In genomic region chr1:3904006-3904842, GRCh38 we compare ENCODE assay signal across 17 cellular contexts. TPM values are rescaled to one million over a fixed set of nuclear protein-coding genes. Genes with fewer than 3 reads are reported as not detected.
DNase-seq lines count a peak whose midpoint lies in the region; ATAC-seq and TF ChIP-seq lines count a peak whose summit lies in the region.
"Had no signal": no experiment of that assay in that cellular context is flagged by ENCODE, and none has a peak within 500 bp of the region (broad histone marks: within the 10 kb centered on the region; RNA-seq: fewer than 3 reads in every experiment).

No MANE protein-coding gene starts in this region.

- H3K4me2 ChIP-seq in BLaER1 (peak overlapping the region; percentile 97), GM23248 (ENCODE audit: unreplicated experiment) (no peak overlapping the region)

- H3K4me3 ChIP-seq in BLaER1 (peak overlapping the region; percentile 11; the same call in 1 of the 2 replicates), lower lobe of right lung (no peak overlapping the region), GM23248 (no peak overlapping the region)
- H3K4me3 ChIP-seq in CD4-positive, CD25-positive, alpha-beta regulatory T cell (ENCODE audit: low read depth, low read length): no peak overlapping the region
- H3K4me3 ChIP-seq: HAP-1, heart right ventricle, psoas muscle had no signal

- H3K4me1 Mint-ChIP-seq in CD4-positive, CD25-positive, alpha-beta regulatory T cell: peaks cover 0 to 43% (median 24%) of the 10 kb centered on the region in 4 donors
- H3K4me1 Mint-ChIP-seq in T-cell: peaks cover 29 to 42% (median 37%) of the 10 kb centered on the region in 3 donors

- peaks cover 82% of the 10 kb centered on the region for H3K4me1 ChIP-seq in BLaER1
- H3K4me1 ChIP-seq in CD4-positive, CD25-positive, alpha-beta regulatory T cell (ENCODE audit: control insufficient read depth, insufficient read depth, low read length, poor library complexity, severe bottlenecking): peaks cover 40% of the 10 kb centered on the region
- peaks cover 10% of the 10 kb centered on the region for H3K4me1 ChIP-seq in lower lobe of right lung
- H3K4me1 ChIP-seq in GM23248 (ENCODE audit: insufficient read depth): no peaks in the 10 kb centered on the region

- in situ Hi-C loops in GM23248 (cut with MboI): loop anchor here (25.0 kb wide), 1 partner anchor 2008 kb away; no protein-coding TSS in a partner anchor

- no peak for TF ChIP-seq CTCF in lower lobe of right lung (IDR thresholded peaks at IDR 0.05)

- ATAC-seq in CD4-positive, CD25-positive, alpha-beta regulatory T cell (ENCODE audit: low read depth in 2 of 2): no peak
- no peak for ATAC-seq in T-cell (replicated peaks in 1 of 4)
- ATAC-seq in lower lobe of right lung: no peak
- no peak for ATAC-seq in GM21515 (IDR thresholded peaks at IDR 0.05; ENCODE audit: unreplicated experiment)
- ATAC-seq: heart right ventricle, Panc1, psoas muscle had no signal

- POLR2A ChIA-PET in T-cell (lab: Charles Lee): no interaction called here

- 84 to 85% methylated on average over 24 of the region's 24 CpGs for WGBS in GM23248 (ENCODE audit: low coverage in 1 of 2, low lambda C conversion rate in 2 of 2, missing lambda C conversion rate in 2 of 2), 2 experiments

- DNase-seq in CD4-positive, CD25-positive, alpha-beta regulatory T cell: no peak
- no peak for DNase-seq in T-cell
- peak; percentile 40 for DNase-seq in lower lobe of right lung
- DNase-seq in GM23248: no peak
- DNase-seq in GDM1 (lab: John Stamatoyannopoulos, UW): no peak
- DNase-seq in 8988T: no peak
- DNase-seq: EL, heart right ventricle, kidney glomerular epithelial cell, MV-4-11, NCI-H226, psoas muscle, SW 1271 had no signal

- peaks cover 0 to 1% (median 0%) of the 10 kb centered on the region in 7 donors for H3K9me3 Mint-ChIP-seq in CD4-positive, CD25-positive, alpha-beta regulatory T cell
- H3K9me3 Mint-ChIP-seq in T-cell: no peaks in the 10 kb centered on the region

- peak overlapping the region; percentile 59 for H3K9ac ChIP-seq in BLaER1
- no peak overlapping the region for H3K9ac ChIP-seq in GM23248

- H3K36me3 Mint-ChIP-seq in CD4-positive, CD25-positive, alpha-beta regulatory T cell: no peaks in the 10 kb centered on the region
- no peaks in the 10 kb centered on the region for H3K36me3 Mint-ChIP-seq in T-cell

- CTCF ChIA-PET in T-cell (lab: Charles Lee): no interaction called here

- no peaks in the 10 kb centered on the region for H3F3A ChIP-seq in GM23248 (ENCODE audit: insufficient read depth)

- H3K4me3 Mint-ChIP-seq in CD4-positive, CD25-positive, alpha-beta regulatory T cell: peak overlapping the region in 1 of 4 donors; percentile 96
- peak overlapping the region in 1 of 3 donors; percentile 91 for H3K4me3 Mint-ChIP-seq in T-cell

- H2AFZ ChIP-seq in GM23248: no peak overlapping the region

- intact Hi-C loops in lower lobe of right lung (cut with DNase I): no loop called here

- H3K27ac Mint-ChIP-seq in CD4-positive, CD25-positive, alpha-beta regulatory T cell: peak overlapping the region; percentile 91 to 98 (median 95)
- peak overlapping the region; percentile 87 to 98 for H3K27ac Mint-ChIP-seq in T-cell

- peaks cover 8% of the 10 kb centered on the region for H3K79me2 ChIP-seq in GM23248 (ENCODE audit: insufficient read depth)

- H3K9me3 ChIP-seq in BLaER1 (no peaks in the 10 kb centered on the region), lower lobe of right lung (no peaks in the 10 kb centered on the region), GM23248 (ENCODE audit: low read depth) (no peaks in the 10 kb centered on the region)
- no peaks in the 10 kb centered on the region for H3K9me3 ChIP-seq in CD4-positive, CD25-positive, alpha-beta regulatory T cell (ENCODE audit: control insufficient read depth in 2 of 2, low read length in 2 of 2)
- H3K9me3 ChIP-seq: HAP-1, psoas muscle had no signal

- no peaks in the 10 kb centered on the region for H3K27me3 Mint-ChIP-seq in CD4-positive, CD25-positive, alpha-beta regulatory T cell
- H3K27me3 Mint-ChIP-seq in T-cell: no peaks in the 10 kb centered on the region

- H3K27ac ChIP-seq in BLaER1 (peak overlapping the region; percentile 67), lower lobe of right lung (no peak overlapping the region), GM23248 (no peak overlapping the region)
- H3K27ac ChIP-seq in CD4-positive, CD25-positive, alpha-beta regulatory T cell (ENCODE audit: insufficient read depth, low read length, poor library complexity, severe bottlenecking): peak overlapping the region; percentile 93
- H3K27ac ChIP-seq: heart right ventricle, psoas muscle had no signal

- H3K9me2 ChIP-seq in GM23248 (ENCODE audit: insufficient read depth): no peaks in the 10 kb centered on the region

- H3K36me3 ChIP-seq in BLaER1 (no peaks in the 10 kb centered on the region), lower lobe of right lung (no peaks in the 10 kb centered on the region), GM23248 (ENCODE audit: low read depth) (no peaks in the 10 kb centered on the region)
- H3K36me3 ChIP-seq in CD4-positive, CD25-positive, alpha-beta regulatory T cell (ENCODE audit: control insufficient read depth, insufficient read depth, low read length): no peaks in the 10 kb centered on the region
- H3K36me3 ChIP-seq: heart right ventricle had no signal

- H4K20me1 ChIP-seq in BLaER1 (peaks cover 4% of the 10 kb centered on the region; the same call in 1 of the 2 replicates), GM23248 (ENCODE audit: insufficient read depth) (no peaks in the 10 kb centered on the region)

- H3K27me3 ChIP-seq in BLaER1: no peaks in the 10 kb centered on the region
- no peaks in the 10 kb centered on the region for H3K27me3 ChIP-seq in CD4-positive, CD25-positive, alpha-beta regulatory T cell (ENCODE audit: control insufficient read depth, insufficient read depth, low read length)
- H3K27me3 ChIP-seq in lower lobe of right lung (ENCODE audit: low read depth): no peaks in the 10 kb centered on the region
- H3K27me3 ChIP-seq in GM23248 (replicated peaks; ENCODE audit: insufficient read depth): no peaks in the 10 kb centered on the region
- H3K27me3 ChIP-seq: heart right ventricle had no signal

RNA-seq across cellular contexts. Expression of gene C1orf174, which starts 4.2 kb away (rescaled TPM):
- 15.4 TPM for total RNA-seq in CD4-positive, CD25-positive, alpha-beta regulatory T cell
- 10 to 100 TPM; 22.0 to 33.3 (median 26.9) TPM for polyA plus RNA-seq in CD4-positive, CD25-positive, alpha-beta regulatory T cell
- 10 to 100 TPM; 15.7 to 34.7 (median 33.4) TPM for total RNA-seq in T-cell
- total RNA-seq in lower lobe of right lung: 19.8 TPM
- 18.5 and 33.2 TPM in 2 replicates for total RNA-seq in GM23248 (2014; rRNA removed; shearing (Covaris generic))
- 35.9 and 36.9 TPM in 2 replicates for polyA plus RNA-seq in GM23248 (2016; fragmentation: Nextera tagmentation; extraction: Ambion mirVana)

RNA-seq across cellular contexts. Expression of gene DFFB, which starts 46.9 kb away (rescaled TPM):
- total RNA-seq in CD4-positive, CD25-positive, alpha-beta regulatory T cell: 15.4 TPM
- 10 to 100 TPM; 11.2 to 14.4 (median 12.6) TPM for polyA plus RNA-seq in CD4-positive, CD25-positive, alpha-beta regulatory T cell
- total RNA-seq in T-cell (10 to 100 TPM; 14.9 to 24.1 (median 18.5) TPM), lower lobe of right lung (10.6 TPM)
- total RNA-seq in GM23248 (2014; rRNA removed; shearing (Covaris generic)): 6.4 and 18.3 TPM in 2 replicates
- 2.4 and 3.2 TPM in 2 replicates for polyA plus RNA-seq in GM23248 (2016; fragmentation: Nextera tagmentation; extraction: Ambion mirVana)

RNA-seq across cellular contexts. Expression of gene CEP104, which starts 47.2 kb away (rescaled TPM):
- 42.3 TPM for total RNA-seq in CD4-positive, CD25-positive, alpha-beta regulatory T cell
- 10 to 100 TPM; 13.5 to 18.8 (median 14.5) TPM for polyA plus RNA-seq in CD4-positive, CD25-positive, alpha-beta regulatory T cell
- total RNA-seq in T-cell: 10 to 100 TPM; 39.9 to 64.7 (median 58.5) TPM
- 53.9 TPM for total RNA-seq in lower lobe of right lung
- total RNA-seq in GM23248 (2014; rRNA removed; shearing (Covaris generic)): 12.3 and 14.8 TPM in 2 replicates
- polyA plus RNA-seq in GM23248 (2016; fragmentation: Nextera tagmentation; extraction: Ambion mirVana): 24.7 and 29.8 TPM in 2 replicates

Comparison
In these comparisons a context has a peak if more than half of its experiments do, and no peak if none do; other contexts are left out.
1. H3K27ac ChIP-seq: peak in BLaER1 (single experiment) and CD4-positive, CD25-positive, alpha-beta regulatory T cell (single experiment); none in lower lobe of right lung (single experiment) and GM23248 (single experiment).